Comparison of ENCODE assay signal across 9 cellular contexts in the genomic region with DNA sequence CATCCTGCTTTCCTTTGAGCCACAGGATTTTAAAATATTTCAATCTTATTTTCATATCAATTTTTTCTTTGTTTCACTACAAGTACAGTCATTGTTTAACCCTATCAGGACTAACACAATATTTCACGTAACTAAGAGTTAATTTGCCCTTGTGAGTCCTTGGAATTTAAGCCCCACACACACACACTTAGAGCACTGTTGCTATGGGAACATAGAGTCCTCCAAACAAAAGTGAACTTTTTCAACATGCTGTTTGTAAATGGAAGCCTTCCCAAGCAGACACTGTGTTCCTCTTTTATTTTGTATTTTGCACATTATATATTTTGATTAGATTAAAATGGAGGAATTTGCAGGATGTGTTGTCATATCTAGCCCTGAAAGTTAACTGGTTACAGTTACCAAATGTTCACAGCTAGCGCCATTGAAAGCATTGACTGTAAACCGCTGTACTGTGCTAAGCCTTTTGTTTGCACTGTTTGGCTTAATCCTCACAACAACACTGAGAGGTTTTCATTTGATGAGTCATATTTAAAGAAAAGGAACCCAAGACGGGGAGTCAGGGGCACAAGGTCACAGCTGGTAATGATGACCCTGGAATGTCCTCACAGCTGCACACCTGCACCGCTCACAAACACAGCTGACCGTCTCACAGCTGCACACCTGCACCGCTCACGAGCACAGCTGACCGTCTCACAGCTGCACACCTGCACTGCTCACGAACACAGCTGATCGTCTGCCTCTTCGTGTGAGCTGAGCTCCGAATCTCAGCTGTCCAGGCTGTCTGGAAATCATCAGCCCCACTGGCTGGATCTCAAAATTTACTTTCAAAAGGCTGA. TPM values are rescaled to one million over a fixed set of nuclear protein-coding genes. Genes with fewer than 3 reads are reported as not detected.
DNase-seq lines count a peak whose midpoint lies in the region; ATAC-seq lines count a peak whose summit lies in the region.
"Had no signal": no experiment of that assay in that cellular context is flagged by ENCODE, and none has a peak within 500 bp of the region (broad histone marks: within the 10 kb centered on the region; RNA-seq: fewer than 3 reads in every experiment).

No MANE protein-coding gene starts in this region.

- H3K9me3 ChIP-seq in ectodermal cell (ENCODE audit: control insufficient read depth, low read length) = no peaks in the 10 kb centered on the region

- DNase-seq in SIG-M5 treated with dmso at 0.1 percent for 504 hours (lab: John Stamatoyannopoulos, UW; ENCODE audit: unreplicated experiment) (peak; percentile 33), SIG-M5 (lab: John Stamatoyannopoulos, UW) (no peak), NCI-H1930 (lab: John Stamatoyannopoulos, UW) (peak; percentile 7 to 22), non-pigmented ciliary epithelial cell (ENCODE audit: low read depth) (peak; percentile 28), SK-N-DZ (ENCODE audit: low spot score) (no peak), HuH-7.5 (ENCODE audit: low spot score) (no peak)
- DNase-seq: CD4-positive, CD25-positive, alpha-beta regulatory T cell had no signal

- peaks cover 2% of the 10 kb centered on the region for H3K4me1 ChIP-seq in ectodermal cell (ENCODE audit: control insufficient read depth, insufficient read depth, low read length)

- peak overlapping the region; percentile 82 for H3K27ac ChIP-seq in ectodermal cell (ENCODE audit: insufficient read depth, low read depth, low read length, poor library complexity, severe bottlenecking)

- 71 to 74% methylated on average over 13 of the region's 13 CpGs for WGBS in ectodermal cell, 2 experiments

- H3K27me3 ChIP-seq in ectodermal cell (ENCODE audit: control insufficient read depth, insufficient read depth, low read length, poor library complexity, severe bottlenecking) = no peaks in the 10 kb centered on the region

- no peak overlapping the region for H3K4me3 ChIP-seq in ectodermal cell (ENCODE audit: insufficient read depth, low read depth, low read length)

- no peak for ATAC-seq in GM21423 (IDR thresholded peaks at IDR 0.05; ENCODE audit: unreplicated experiment)

- H3K36me3 ChIP-seq in ectodermal cell (ENCODE audit: control insufficient read depth, insufficient read depth, low read length) = peaks cover 4% of the 10 kb centered on the region

RNA-seq across cellular contexts. Expression of a gene that starts 6.3 kb away (rescaled TPM):
- polyA plus RNA-seq in ectodermal cell (2013, experiment 1 of 4) = 208 TPM
- 204 TPM for polyA plus RNA-seq in ectodermal cell (2013, experiment 2 of 4)
- 177 TPM for polyA plus RNA-seq in ectodermal cell (2013, experiment 3 of 4)
- 218 TPM for polyA plus RNA-seq in ectodermal cell (2013, experiment 4 of 4)
- polyA plus RNA-seq in SK-N-DZ (2014; cell fraction: cytosol; rRNA removed) = 65.9 and 66.4 TPM in 2 replicates
- 48.5 and 49.9 TPM in 2 replicates for polyA plus RNA-seq in SK-N-DZ (2014; cell fraction: nucleus; rRNA removed)

Comparison
In these comparisons a context has a peak if more than half of its experiments do, and no peak if none do; other contexts are left out.
1. DNase-seq: peak in SIG-M5 treated with dmso at 0.1 percent for 504 hours (single experiment), NCI-H1930 (2 of 2) and non-pigmented ciliary epithelial cell (single experiment); none in SIG-M5 (single experiment), SK-N-DZ (single experiment) and HuH-7.5 (single experiment).